13 cellular contexts compared by ENCODE assay signal in genomic region chr4:3107271-3108185, GRCh38. TPM values are rescaled to one million over a fixed set of nuclear protein-coding genes. Genes with fewer than 3 reads are reported as not detected.
DNase-seq lines count a peak whose midpoint lies in the region; ATAC-seq, FAIRE-seq and TF ChIP-seq lines count a peak whose summit lies in the region.
"Had no signal": no experiment of that assay in that cellular context is flagged by ENCODE, and none has a peak within 500 bp of the region (broad histone marks: within the 10 kb centered on the region; RNA-seq: fewer than 3 reads in every experiment).

No MANE protein-coding gene starts in this region.

- no peak overlapping the region for H3K4me3 Mint-ChIP-seq in activated CD8-positive, alpha-beta T cell treated with anti-CD3 and anti-CD28 coated beads for 36 hours
- H3K4me3 Mint-ChIP-seq: immature natural killer cell; stimulated activated naive CD8-positive, alpha-beta T cell treated with anti-CD3 and anti-CD28 coated beads, Interleukin-15, amount 100 ng/mL, for 72 hours; T-helper 1 cell treated with Interleukin-12 subunit alpha and Interleukin-12 subunit beta and Interleukin-4 antibody, amounts not matched to agents 30 μg/mL and 1 μg/mL, for 36 hours had no signal

- no peaks in the 10 kb centered on the region for H3K27me3 ChIP-seq in A673 (replicated peaks; ENCODE audit: insufficient read depth, low read depth, low read length, poor library complexity)
- H3K27me3 ChIP-seq in parathyroid adenoma (ENCODE audit: control insufficient read depth, insufficient read depth, low read length): no peaks in the 10 kb centered on the region

- CTCF ChIA-PET in A673 (lab: Charles Lee): interaction anchor here (1.2 to 1.7 kb wide), 3 partner anchors 16 to 773 kb away, joined by 3 to 8 read pairs (median 5); no protein-coding TSS in a partner anchor
- CTCF ChIA-PET in activated CD8-positive, alpha-beta T cell treated with anti-CD3 and anti-CD28 coated beads for 36 hours (lab: Charles Lee): interaction anchor here (0.7 to 3.2 kb wide), 32 partner anchors 8 to 773 kb away, joined by 3 to 31 read pairs (median 4); no protein-coding TSS in a partner anchor

- intact Hi-C loops in A673 (cut with micrococcal nuclease; ENCODE audit: unreplicated experiment): loop anchor here (2.0 to 5.0 kb wide), 5 partner anchors 29 to 375 kb away; partner anchors contain the start of gene HGFAC
- intact Hi-C loops in activated CD8-positive, alpha-beta T cell treated with anti-CD3 and anti-CD28 coated beads for 36 hours (cut with micrococcal nuclease): loop anchor here (10.0 kb wide), 1 partner anchor 347 kb away; no protein-coding TSS in a partner anchor

- H3K4me2 ChIP-seq in parathyroid adenoma (ENCODE audit: low read length): no peak overlapping the region

- H3K27ac Mint-ChIP-seq in activated CD8-positive, alpha-beta T cell treated with anti-CD3 and anti-CD28 coated beads for 36 hours: no peak overlapping the region

- ATAC-seq in HG03460 (IDR thresholded peaks at IDR 0.05; ENCODE audit: unreplicated experiment): no peak
- ATAC-seq in activated CD8-positive, alpha-beta T cell treated with anti-CD3 and anti-CD28 coated beads for 36 hours: no peak

- DNase-seq in A673 (ENCODE audit: low spot score): peak; percentile 36
- peak; percentile 59 for DNase-seq in fibroblast of the aortic adventitia (ENCODE audit: low read depth)
- DNase-seq in NCI-H2107 (lab: John Stamatoyannopoulos, UW): no peak
- no peak for DNase-seq in frontal cortex (ENCODE audit: low spot score in 2 of 2)
- DNase-seq in activated CD8-positive, alpha-beta T cell treated with anti-CD3 and anti-CD28 coated beads for 36 hours: no peak

- peaks cover 24% of the 10 kb centered on the region for H3K36me3 Mint-ChIP-seq in activated CD8-positive, alpha-beta T cell treated with anti-CD3 and anti-CD28 coated beads for 36 hours (ENCODE audit: low read depth)

- H3K27ac ChIP-seq in A673 (ENCODE audit: low read depth, low read length, poor library complexity, severe bottlenecking) (peak overlapping the region; percentile 82), VCaP (peak overlapping the region; percentile 23; the same call in 1 of the 2 replicates), parathyroid adenoma (peak overlapping the region; percentile 57)

- no peaks in the 10 kb centered on the region for H3K9me3 ChIP-seq in A673 (ENCODE audit: low read depth, low read length, poor library complexity, severe bottlenecking)
- no peaks in the 10 kb centered on the region for H3K9me3 ChIP-seq in parathyroid adenoma (ENCODE audit: control insufficient read depth, low read length)

- H3K4me1 ChIP-seq in A673 (ENCODE audit: insufficient read depth, low read length, poor library complexity, severe bottlenecking) (peaks cover 30% of the 10 kb centered on the region), parathyroid adenoma (no peaks in the 10 kb centered on the region)

- H3K27me3 Mint-ChIP-seq in activated CD8-positive, alpha-beta T cell treated with anti-CD3 and anti-CD28 coated beads for 36 hours: no peaks in the 10 kb centered on the region
- H3K27me3 Mint-ChIP-seq: stimulated activated naive CD8-positive, alpha-beta T cell treated with anti-CD3 and anti-CD28 coated beads, Interleukin-15, amount 100 ng/mL, for 72 hours had no signal

- POLR2A ChIA-PET in A673 (lab: Charles Lee; ENCODE audit: low non-redundant PET): no interaction called here
- POLR2A ChIA-PET in activated CD8-positive, alpha-beta T cell treated with anti-CD3 and anti-CD28 coated beads for 36 hours (lab: Charles Lee): interaction anchor here (1.0 kb wide), 2 partner anchors 15 to 83 kb away, joined by 3 to 4 read pairs; no protein-coding TSS in a partner anchor

- TF ChIP-seq CTCF in A673 (conservative IDR thresholded peaks at IDR 0.05; ENCODE audit: low read depth, low read length) (no peak), VCaP (conservative IDR thresholded peaks at IDR 0.05) (no peak), fibroblast of the aortic adventitia (IDR thresholded peaks at IDR 0.05; ENCODE audit: insufficient read depth, low read length) (no peak), parathyroid adenoma (IDR thresholded peaks at IDR 0.05) (no peak)
- no peak for TF ChIP-seq CTCF in activated CD8-positive, alpha-beta T cell treated with anti-CD3 and anti-CD28 coated beads for 36 hours (IDR thresholded peaks at IDR 0.05)

- peaks cover 18% of the 10 kb centered on the region for H3K4me1 Mint-ChIP-seq in activated CD8-positive, alpha-beta T cell treated with anti-CD3 and anti-CD28 coated beads for 36 hours (ENCODE audit: low read depth)

- no peak overlapping the region for H3K4me3 ChIP-seq in A673 (ENCODE audit: low read depth, low read length, poor library complexity, severe bottlenecking)
- H3K4me3 ChIP-seq in fibroblast of the aortic adventitia (ENCODE audit: low read depth, low read length): no peak overlapping the region
- no peak overlapping the region for H3K4me3 ChIP-seq in parathyroid adenoma (ENCODE audit: low read depth, low read length)

- H3K36me3 ChIP-seq in A673 (ENCODE audit: insufficient read depth, low read length, poor library complexity, severe bottlenecking): peaks cover 32% of the 10 kb centered on the region
- H3K36me3 ChIP-seq in parathyroid adenoma (ENCODE audit: control insufficient read depth, insufficient read depth, low read length): no peaks in the 10 kb centered on the region

- no peak overlapping the region for H3K9ac ChIP-seq in parathyroid adenoma

- no peak for FAIRE-seq in frontal cortex (lab: Jason Lieb, UNC)

- peaks cover 4% of the 10 kb centered on the region for H3K79me2 ChIP-seq in parathyroid adenoma

- no peaks in the 10 kb centered on the region for H3K9me3 Mint-ChIP-seq in activated CD8-positive, alpha-beta T cell treated with anti-CD3 and anti-CD28 coated beads for 36 hours
- H3K9me3 Mint-ChIP-seq: stimulated activated naive CD8-positive, alpha-beta T cell treated with anti-CD3 and anti-CD28 coated beads, Interleukin-15, amount 100 ng/mL, for 72 hours; T-helper 1 cell treated with Interleukin-12 subunit alpha and Interleukin-12 subunit beta and Interleukin-4 antibody, amounts not matched to agents 30 μg/mL and 1 μg/mL, for 36 hours had no signal

- BruUV-seq in A673 (replicated peaks; lab: Mats Ljungman, UMichigan): no TSS peak

- H2AFZ ChIP-seq in parathyroid adenoma: no peak overlapping the region

RNA-seq across cellular contexts. Expression of gene HTT, which starts 33.0 kb away (rescaled TPM):
- 66.8 and 86.6 TPM in 2 replicates for total RNA-seq in A673 (2021)
- 33.2 and 49.9 TPM in 2 replicates for total RNA-seq in fibroblast of the aortic adventitia (ENCODE audit: low replicate concordance)
- 50.1 TPM for total RNA-seq in frontal cortex
- 10 to 100 TPM; 54.2 to 56.5 TPM for total RNA-seq in activated CD8-positive, alpha-beta T cell treated with anti-CD3 and anti-CD28 coated beads for 36 hours

RNA-seq across cellular contexts. Expression of gene HTT-AS, which starts 33.2 kb away (rescaled TPM):
- total RNA-seq in A673 (2021) (not detected in 2 replicates), fibroblast of the aortic adventitia (ENCODE audit: low replicate concordance) (not detected in 2 replicates), frontal cortex (not detected)
- total RNA-seq in activated CD8-positive, alpha-beta T cell treated with anti-CD3 and anti-CD28 coated beads for 36 hours: not detected
- total RNA-seq: LHCN-M2, PC-3 had no signal

Comparison
In these comparisons a context has a peak if more than half of its experiments do, and no peak if none do; other contexts are left out.
1. DNase-seq: peak in A673 (single experiment) and fibroblast of the aortic adventitia (single experiment); none in NCI-H2107 (single experiment), frontal cortex (0 of 2) and activated CD8-positive, alpha-beta T cell treated with anti-CD3 and anti-CD28 coated beads for 36 hours (single experiment).
2. H3K27ac ChIP-seq: peak in every context shown above with its lines; median percentile 82 in A673; 57 in parathyroid adenoma; 23 in VCaP.